In the genomic region with DNA sequence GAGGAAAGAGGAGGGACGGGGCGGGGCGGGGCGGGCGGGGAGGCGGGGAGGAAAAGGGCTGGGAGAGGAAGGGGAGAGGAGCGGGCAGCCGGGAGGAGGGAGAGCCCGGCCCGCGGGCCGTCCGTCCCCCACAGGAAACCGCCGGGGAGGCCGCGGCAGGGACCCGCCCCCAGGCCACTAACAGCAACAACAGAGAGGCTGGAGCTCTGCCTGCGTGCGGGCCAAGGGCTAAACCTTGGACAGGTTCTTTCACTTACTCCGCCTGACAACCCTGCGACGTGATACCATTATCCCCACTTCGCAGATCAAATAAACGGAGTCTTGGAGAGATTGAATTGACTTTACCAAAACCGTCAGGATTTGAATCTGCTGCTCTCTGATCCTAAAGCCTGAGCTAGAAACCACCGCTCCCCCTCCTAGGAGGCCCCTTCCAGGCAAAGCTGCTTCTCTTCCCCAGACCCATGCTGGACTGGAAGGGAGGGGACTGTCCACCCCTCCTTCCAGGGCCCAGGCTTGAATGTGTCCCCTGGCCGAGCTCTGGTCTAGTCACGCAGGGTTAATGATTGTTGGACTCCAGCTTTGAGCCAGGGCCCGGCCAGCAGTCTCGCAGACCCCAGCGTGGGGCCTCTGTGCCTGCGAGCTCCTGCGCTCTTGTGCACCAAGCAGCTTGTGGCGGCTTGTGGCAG, we compare ENCODE assay signal across 8 cellular contexts. TPM values are rescaled to one million over a fixed set of nuclear protein-coding genes. Genes with fewer than 3 reads are reported as not detected.
DNase-seq lines count a peak whose midpoint lies in the region; ATAC-seq lines count a peak whose summit lies in the region.

A gene with protein sequence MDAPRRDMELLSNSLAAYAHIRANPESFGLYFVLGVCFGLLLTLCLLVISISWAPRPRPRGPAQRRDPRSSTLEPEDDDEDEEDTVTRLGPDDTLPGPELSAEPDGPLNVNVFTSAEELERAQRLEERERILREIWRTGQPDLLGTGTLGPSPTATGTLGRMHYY (minus strand): TSS at position 10 of the 686 bp plus-strand sequence. CDS start 608 bp downstream, outside the sequence.

- H3K4me1 ChIP-seq in HUES6 (ENCODE audit: control insufficient read depth, insufficient read depth, low read length): peaks cover 28% of the 10 kb centered on the region

- no peaks in the 10 kb centered on the region for H3K9me3 ChIP-seq in HUES6 (ENCODE audit: control insufficient read depth, insufficient read depth, low read depth, low read length)

- ATAC-seq in left colon: peak; percentile 55

- no peak within 1 kb of the TSS; the same call in 1 of the 2 replicates for H3K27ac ChIP-seq in HUES6 (ENCODE audit: low read depth, low read length)

- H3K9ac ChIP-seq in HUES6 (ENCODE audit: low read length): peak within 1 kb of the TSS; percentile 77

- intact Hi-C loops in left colon (cut with DNase I, micrococcal nuclease): no loop called here

- H3K4me3 ChIP-seq in HUES6 (ENCODE audit: low read depth, low read length): peak within 1 kb of the TSS; percentile 68

- no peaks in the 10 kb centered on the region for H3K36me3 ChIP-seq in HUES6 (ENCODE audit: control insufficient read depth, insufficient read depth, low read length)

- peaks cover 38% of the 10 kb centered on the region for H3K27me3 ChIP-seq in HUES6 (ENCODE audit: control insufficient read depth, insufficient read depth, low read length)

- DNase-seq in NCI-H1417 (lab: John Stamatoyannopoulos, UW) (peak in 2 of 3 experiments; percentile 12 to 16), NCI-H1417 treated with DMSO at 0.1 percent for 48 hours (lab: John Stamatoyannopoulos, UW) (no peak), T1000 (lab: John Stamatoyannopoulos, UW) (peak; percentile 58), dedifferentiated amniotic fluid mesenchymal stem cell (ENCODE audit: extremely low spot score) (peak; percentile 52), left colon (peak; percentile 74 to 78), GOT3 (lab: John Stamatoyannopoulos, UW) (no peak)
- peak; percentile 69 for DNase-seq in stimulated activated CD8-positive, alpha-beta memory T cell treated with anti-CD3 and anti-CD28 coated beads, Interleukin-4, amount 100 ng/mL, for 48 hours

RNA-seq across cellular contexts. Expression of the gene that starts here (rescaled TPM):
- total RNA-seq in left colon: 1 to 10 TPM; 2.9 to 8.9 TPM

Comparison
In these comparisons a context has a peak if more than half of its experiments do, and no peak if none do; other contexts are left out.
1. DNase-seq: peak in NCI-H1417 (2 of 3), T1000 (single experiment), dedifferentiated amniotic fluid mesenchymal stem cell (single experiment), left colon (2 of 2) and stimulated activated CD8-positive, alpha-beta memory T cell treated with anti-CD3 and anti-CD28 coated beads, Interleukin-4, amount 100 ng/mL, for 48 hours (single experiment); none in NCI-H1417 treated with DMSO at 0.1 percent for 48 hours (single experiment) and GOT3 (single experiment).